Comparison of ENCODE assay signal across 8 cellular contexts in the genomic region with DNA sequence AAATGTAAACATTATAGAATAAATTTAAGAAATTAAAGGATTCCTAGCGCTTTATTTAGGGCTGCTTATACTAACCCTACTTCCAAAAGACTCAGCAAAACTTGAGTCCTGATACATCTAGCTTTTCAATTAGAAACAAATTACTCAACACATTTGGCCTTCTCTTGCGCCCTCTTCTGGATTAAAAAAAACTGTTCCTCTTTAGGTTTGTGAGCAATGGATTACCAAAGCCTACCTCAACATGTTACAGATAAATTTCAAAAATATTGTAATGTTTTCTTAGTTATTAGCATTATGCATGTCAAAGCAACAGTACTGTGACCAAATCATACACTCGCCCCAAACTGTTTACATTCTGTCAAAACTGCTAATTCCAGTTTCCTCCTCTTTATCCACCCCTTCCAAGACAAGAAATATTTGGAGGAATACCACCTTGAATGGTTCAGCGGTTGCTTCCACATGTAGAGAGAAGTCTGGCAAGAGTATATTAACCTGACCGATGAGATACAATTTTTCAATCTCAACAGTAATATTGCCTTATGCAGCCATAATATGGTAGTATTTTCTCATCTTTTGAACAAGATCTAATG. TPM values are rescaled to one million over a fixed set of nuclear protein-coding genes. Genes with fewer than 3 reads are reported as not detected.
DNase-seq lines count a peak whose midpoint lies in the region; ATAC-seq, FAIRE-seq and TF ChIP-seq lines count a peak whose summit lies in the region.

No MANE protein-coding gene starts in this region.

- H3K4me1 Mint-ChIP-seq in CD4-positive, CD25-positive, alpha-beta regulatory T cell, result peaks cover 34 to 75% (median 51%) of the 10 kb centered on the region in 4 donors
- H3K4me1 Mint-ChIP-seq in activated CD8-positive, alpha-beta T cell treated with anti-CD3 and anti-CD28 coated beads for 36 hours (ENCODE audit: low read depth), result peaks cover 49% of the 10 kb centered on the region

- no peak overlapping the region for H2AK5ac ChIP-seq in trophoblast cell (ENCODE audit: low read length)

- H3K14ac ChIP-seq in trophoblast cell (ENCODE audit: low read length), result no peak overlapping the region

- peaks cover 35% of the 10 kb centered on the region for H3K36me3 ChIP-seq in CD4-positive, CD25-positive, alpha-beta regulatory T cell (ENCODE audit: control insufficient read depth, insufficient read depth, low read length)
- H3K36me3 ChIP-seq in trophoblast cell (ENCODE audit: control insufficient read depth in 1 of 2, insufficient read depth in 2 of 2, low read length in 2 of 2), result peaks cover 9 to 19% of the 10 kb centered on the region in 2 experiments

- no peak overlapping the region for H3K9ac ChIP-seq in trophoblast cell (ENCODE audit: low read length)

- peak overlapping the region; percentile 71 for H3K4ac ChIP-seq in trophoblast cell (ENCODE audit: low read depth, low read length)

- POLR2A ChIA-PET in activated CD8-positive, alpha-beta T cell treated with anti-CD3 and anti-CD28 coated beads for 36 hours (lab: Charles Lee), result interaction anchor here (0.7 to 2.2 kb wide), 7 partner anchors 10 to 152 kb away, joined by 3 to 12 read pairs (median 4); no protein-coding TSS in a partner anchor

- no peak overlapping the region for H2BK120ac ChIP-seq in trophoblast cell (ENCODE audit: insufficient read depth, low read length, poor library complexity)

- H3K4me2 ChIP-seq in trophoblast cell (ENCODE audit: low read length), result peak overlapping the region; percentile 77

- no peak overlapping the region for H4K91ac ChIP-seq in trophoblast cell (ENCODE audit: low read depth, low read length)

- H3K27me3 Mint-ChIP-seq in CD4-positive, CD25-positive, alpha-beta regulatory T cell, result peaks cover 4% of the 10 kb centered on the region
- H3K27me3 Mint-ChIP-seq in activated CD8-positive, alpha-beta T cell treated with anti-CD3 and anti-CD28 coated beads for 36 hours, result no peaks in the 10 kb centered on the region

- H3K4me3 ChIP-seq in CD4-positive, CD25-positive, alpha-beta regulatory T cell (ENCODE audit: low read depth, low read length), result peak overlapping the region; percentile 88
- H3K4me3 ChIP-seq in trophoblast cell (ENCODE audit: low read depth, low read length), result no peak overlapping the region

- no peak overlapping the region for H2BK12ac ChIP-seq in trophoblast cell (ENCODE audit: low read length)

- peaks cover 48% of the 10 kb centered on the region for H3K4me1 ChIP-seq in CD4-positive, CD25-positive, alpha-beta regulatory T cell (ENCODE audit: control insufficient read depth, insufficient read depth, low read length, poor library complexity, severe bottlenecking)
- peaks cover 0 to 2% of the 10 kb centered on the region in 2 experiments for H3K4me1 ChIP-seq in trophoblast cell (ENCODE audit: control insufficient read depth in 1 of 2, insufficient read depth in 2 of 2, low read length in 2 of 2)

- intact Hi-C loops in activated CD8-positive, alpha-beta T cell treated with anti-CD3 and anti-CD28 coated beads for 36 hours (cut with micrococcal nuclease), result loop anchor here (5.0 to 10.0 kb wide), 2 partner anchors 144 to 476 kb away; no protein-coding TSS in a partner anchor

- H3K79me1 ChIP-seq in trophoblast cell (ENCODE audit: low read length), result peaks cover 17% of the 10 kb centered on the region

- H3K18ac ChIP-seq in trophoblast cell (ENCODE audit: low read length), result no peak overlapping the region

- no peak overlapping the region for H2BK5ac ChIP-seq in trophoblast cell (ENCODE audit: low read depth, low read length, poor library complexity)

- H3K27ac ChIP-seq in CD4-positive, CD25-positive, alpha-beta regulatory T cell (ENCODE audit: insufficient read depth, low read length, poor library complexity, severe bottlenecking), result peak overlapping the region; percentile 84
- no peak overlapping the region for H3K27ac ChIP-seq in trophoblast cell (ENCODE audit: low read depth, low read length)

- WGBS in trophoblast cell (ENCODE audit: extremely low coverage, insufficient coverage, insufficient read length), result no CpG with 5 or more reads among the region's 5 CpGs

- no peak overlapping the region for H2AFZ ChIP-seq in trophoblast cell (ENCODE audit: insufficient read depth, low read length, poor library complexity)

- CTCF ChIA-PET in activated CD8-positive, alpha-beta T cell treated with anti-CD3 and anti-CD28 coated beads for 36 hours (lab: Charles Lee), result interaction anchor here (0.6 to 3.3 kb wide), 24 partner anchors 10 to 301 kb away, joined by 3 to 21 read pairs (median 4); partner anchors contain the start of gene MYO18A

- DNase-seq in CD4-positive, CD25-positive, alpha-beta regulatory T cell, result peak; percentile 10 to 80 (median 75)
- DNase-seq in GM19239 (ENCODE audit: insufficient read length, low spot score), result peak; percentile 40
- peak; percentile 48 for DNase-seq in NCI-H345 treated with DMSO at 0.1 percent for 48 hours (lab: John Stamatoyannopoulos, UW; ENCODE audit: unreplicated experiment)
- peak; percentile 20 for DNase-seq in activated CD8-positive, alpha-beta T cell treated with anti-CD3 and anti-CD28 coated beads for 36 hours
- peak; percentile 66 for DNase-seq in foreskin melanocyte
- DNase-seq in trophoblast cell, result peak; percentile 24 to 90
- DNase-seq in activated CD4-positive, alpha-beta T cell treated with anti-CD3 and anti-CD28 coated beads, Interleukin-2, amount 50 U/mL, for 4 hours, result no peak

- H3K27me3 ChIP-seq in CD4-positive, CD25-positive, alpha-beta regulatory T cell (ENCODE audit: control insufficient read depth, insufficient read depth, low read length), result no peaks in the 10 kb centered on the region
- no peaks in the 10 kb centered on the region for H3K27me3 ChIP-seq in trophoblast cell (ENCODE audit: insufficient read depth, low read length)

- H3K9me3 ChIP-seq in CD4-positive, CD25-positive, alpha-beta regulatory T cell (ENCODE audit: control insufficient read depth in 2 of 2, low read length in 2 of 2), result no peaks in the 10 kb centered on the region
- H3K9me3 ChIP-seq in trophoblast cell (ENCODE audit: insufficient read depth, low read depth, low read length), result no peaks in the 10 kb centered on the region

- peak; percentile 85 for FAIRE-seq in GM19239 (lab: Jason Lieb, UNC)

- no peak overlapping the region for H3K23ac ChIP-seq in trophoblast cell (ENCODE audit: low read length)

- H4K8ac ChIP-seq in trophoblast cell (ENCODE audit: low read depth, low read length), result no peak overlapping the region

- peak overlapping the region; percentile 82 to 96 (median 89) for H3K27ac Mint-ChIP-seq in CD4-positive, CD25-positive, alpha-beta regulatory T cell
- H3K27ac Mint-ChIP-seq in activated CD8-positive, alpha-beta T cell treated with anti-CD3 and anti-CD28 coated beads for 36 hours, result peak overlapping the region; percentile 93

- H4K12ac ChIP-seq in trophoblast cell (ENCODE audit: low read depth, low read length), result no peak overlapping the region

- TF ChIP-seq CTCF in activated CD8-positive, alpha-beta T cell treated with anti-CD3 and anti-CD28 coated beads for 36 hours (IDR thresholded peaks at IDR 0.05), result peak; percentile 86

- peak overlapping the region; percentile 91 to 99 (median 94) for H3K4me3 Mint-ChIP-seq in CD4-positive, CD25-positive, alpha-beta regulatory T cell
- peak overlapping the region; percentile 90 for H3K4me3 Mint-ChIP-seq in activated CD8-positive, alpha-beta T cell treated with anti-CD3 and anti-CD28 coated beads for 36 hours

- peaks cover 0 to 2% (median 0%) of the 10 kb centered on the region in 7 donors for H3K9me3 Mint-ChIP-seq in CD4-positive, CD25-positive, alpha-beta regulatory T cell
- no peaks in the 10 kb centered on the region for H3K9me3 Mint-ChIP-seq in activated CD8-positive, alpha-beta T cell treated with anti-CD3 and anti-CD28 coated beads for 36 hours

- H3K36me3 Mint-ChIP-seq in CD4-positive, CD25-positive, alpha-beta regulatory T cell, result peaks cover 40% of the 10 kb centered on the region
- H3K36me3 Mint-ChIP-seq in activated CD8-positive, alpha-beta T cell treated with anti-CD3 and anti-CD28 coated beads for 36 hours (ENCODE audit: low read depth), result peaks cover 56% of the 10 kb centered on the region

- peaks cover 25% of the 10 kb centered on the region for H3K79me2 ChIP-seq in trophoblast cell (ENCODE audit: control insufficient read depth, insufficient read depth, low read length, poor library complexity)

- no peak for ATAC-seq in CD4-positive, CD25-positive, alpha-beta regulatory T cell (ENCODE audit: low read depth in 2 of 2)
- ATAC-seq in activated CD8-positive, alpha-beta T cell treated with anti-CD3 and anti-CD28 coated beads for 36 hours, result no peak
- ATAC-seq in HG03439 (IDR thresholded peaks at IDR 0.05; ENCODE audit: unreplicated experiment), result no peak

RNA-seq across cellular contexts. Expression of gene NUFIP2, which starts 2.7 kb away (rescaled TPM):
- 80.6 TPM for total RNA-seq in CD4-positive, CD25-positive, alpha-beta regulatory T cell
- 1 to 10 TPM; 6.4 to 9.1 (median 7.8) TPM for polyA plus RNA-seq in CD4-positive, CD25-positive, alpha-beta regulatory T cell
- 10 to 100 TPM; 49.5 to 56.4 TPM for total RNA-seq in activated CD8-positive, alpha-beta T cell treated with anti-CD3 and anti-CD28 coated beads for 36 hours
- polyA plus RNA-seq in trophoblast cell (2013), result 107 and 111 TPM in 2 replicates

RNA-seq across cellular contexts. Expression of gene CRYBA1, which starts 44.6 kb away (rescaled TPM):
- total RNA-seq in CD4-positive, CD25-positive, alpha-beta regulatory T cell, result not detected
- not detected for polyA plus RNA-seq in CD4-positive, CD25-positive, alpha-beta regulatory T cell
- total RNA-seq in activated CD8-positive, alpha-beta T cell treated with anti-CD3 and anti-CD28 coated beads for 36 hours, result not detected
- polyA plus RNA-seq in trophoblast cell (2013), result 5.8 and 6.1 TPM in 2 replicates

Comparison
In these comparisons a context has a peak if more than half of its experiments do, and no peak if none do; other contexts are left out.
1. DNase-seq: peak in CD4-positive, CD25-positive, alpha-beta regulatory T cell (3 of 3), GM19239 (single experiment), NCI-H345 treated with DMSO at 0.1 percent for 48 hours (single experiment), activated CD8-positive, alpha-beta T cell treated with anti-CD3 and anti-CD28 coated beads for 36 hours (single experiment), foreskin melanocyte (single experiment) and trophoblast cell (2 of 2); none in activated CD4-positive, alpha-beta T cell treated with anti-CD3 and anti-CD28 coated beads, Interleukin-2, amount 50 U/mL, for 4 hours (0 of 2).